In the genomic region with DNA sequence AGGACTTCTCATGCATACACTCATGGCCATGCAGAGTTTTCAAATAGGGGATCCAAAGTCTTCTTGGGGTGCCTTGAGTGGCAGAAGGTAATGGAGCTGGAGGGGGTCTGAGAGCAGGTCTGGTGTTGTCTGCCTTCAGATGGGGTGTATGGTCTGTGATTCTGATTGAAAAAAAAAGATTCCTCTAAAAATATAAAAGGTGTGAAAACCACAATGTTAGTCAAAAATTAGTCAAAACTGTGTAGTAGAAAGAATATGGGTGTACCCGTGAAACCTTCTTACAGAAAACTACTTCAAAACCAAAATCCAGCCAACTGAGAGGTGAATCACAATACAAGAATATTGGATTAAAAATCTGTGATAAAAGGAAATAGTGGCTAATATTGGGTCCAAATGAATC, we compare ENCODE assay signal across 1 cellular context.
TF ChIP-seq lines count a peak whose summit lies in the region.

No MANE protein-coding gene starts in this region.

TF ChIP-seq in GM12878, 131 proteins besides CTCF, POLR2A, EP300 and RAD21 (continued from another document):
- TF ChIP-seq RELB (IDR thresholded peaks at IDR 0.05; ENCODE audit: low read depth) (peak; percentile 56; the same call in 1 of the 2 replicates), MEF2A (IDR thresholded peaks at IDR 0.05; ENCODE audit: insufficient read depth, low read depth, low read length) (peak; percentile 87), IKZF1 (conservative IDR thresholded peaks at IDR 0.05) (0 out of 2 replicates have a peak, but pooled peaks have one; percentile 25), ZNF384 (IDR thresholded peaks at IDR 0.05; ENCODE audit: borderline replicate concordance, low read depth, low read length) (peak; percentile 73; the same call in 1 of the 2 replicates), GABPA (IDR thresholded peaks at IDR 0.05; ENCODE audit: low read depth) (no peak), FOXM1 (IDR thresholded peaks at IDR 0.05; ENCODE audit: low read depth, low read length) (peak; percentile 55; the same call in 1 of the 2 replicates), SREBF2 (IDR thresholded peaks at IDR 0.05; ENCODE audit: low read length) (no peak), MTA2 (IDR thresholded peaks at IDR 0.05; ENCODE audit: low read depth) (peak; percentile 67), MEF2B (IDR thresholded peaks at IDR 0.05; ENCODE audit: partially characterized antibody, poor library complexity, severe bottlenecking) (peak; percentile 73), NFIC (IDR thresholded peaks at IDR 0.05; ENCODE audit: low read depth, low read length) (peak; percentile 59), NBN (IDR thresholded peaks at IDR 0.05) (peak; percentile 48), SKIL (IDR thresholded peaks at IDR 0.05; ENCODE audit: low read depth, poor library complexity, severe bottlenecking) (peak; percentile 25), MLLT1 (IDR thresholded peaks at IDR 0.05) (0 out of 2 replicates have a peak, but pooled peaks have one; percentile 37), EGR1 (IDR thresholded peaks at IDR 0.05; ENCODE audit: borderline replicate concordance in 1 of 2, low read depth in 2 of 2, low read length in 2 of 2) (no peak), RUNX3 (IDR thresholded peaks at IDR 0.05; ENCODE audit: low read length) (peak; percentile 85)
- TF ChIP-seq, protein P1, sequence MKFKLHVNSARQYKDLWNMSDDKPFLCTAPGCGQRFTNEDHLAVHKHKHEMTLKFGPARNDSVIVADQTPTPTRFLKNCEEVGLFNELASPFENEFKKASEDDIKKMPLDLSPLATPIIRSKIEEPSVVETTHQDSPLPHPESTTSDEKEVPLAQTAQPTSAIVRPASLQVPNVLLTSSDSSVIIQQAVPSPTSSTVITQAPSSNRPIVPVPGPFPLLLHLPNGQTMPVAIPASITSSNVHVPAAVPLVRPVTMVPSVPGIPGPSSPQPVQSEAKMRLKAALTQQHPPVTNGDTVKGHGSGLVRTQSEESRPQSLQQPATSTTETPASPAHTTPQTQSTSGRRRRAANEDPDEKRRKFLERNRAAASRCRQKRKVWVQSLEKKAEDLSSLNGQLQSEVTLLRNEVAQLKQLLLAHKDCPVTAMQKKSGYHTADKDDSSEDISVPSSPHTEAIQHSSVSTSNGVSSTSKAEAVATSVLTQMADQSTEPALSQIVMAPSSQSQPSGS (IDR thresholded peaks at IDR 0.05; ENCODE audit: low read length): peak; percentile 46; the same call in 1 of the 2 replicates
